In genomic region chr19:401836-402535, GRCh38 we compare ENCODE assay signal across 18 cellular contexts. TPM values are rescaled to one million over a fixed set of nuclear protein-coding genes. Genes with fewer than 3 reads are reported as not detected.
DNase-seq lines count a peak whose midpoint lies in the region; ATAC-seq and TF ChIP-seq lines count a peak whose summit lies in the region.
"Had no signal": no experiment of that assay in that cellular context is flagged by ENCODE, and none has a peak within 500 bp of the region (broad histone marks: within the 10 kb centered on the region; RNA-seq: fewer than 3 reads in every experiment).

No MANE protein-coding gene starts in this region.

- H4K5ac ChIP-seq in H9 (ENCODE audit: insufficient read length, low read depth, low read length): no peak overlapping the region

- peaks cover 2% of the 10 kb centered on the region for H4K20me1 ChIP-seq in H9 (ENCODE audit: control insufficient read depth, insufficient read depth, insufficient read length)
- H4K20me1 ChIP-seq in SK-N-SH (ENCODE audit: insufficient read depth): no peaks in the 10 kb centered on the region

- peak overlapping the region in 1 of 2 experiments; percentile 28; a peak in 1 of 4 replicates for H3K4me3 ChIP-seq in SK-N-SH (ENCODE audit: low read depth in 2 of 2, low read length in 1 of 2)
- no peak overlapping the region for H3K4me3 ChIP-seq in lung
- H3K4me3 ChIP-seq: mucosa of descending colon, Peyer's patch, stomach had no signal

- TF ChIP-seq RAD21 in SK-N-SH (IDR thresholded peaks at IDR 0.05; ENCODE audit: low read length): no peak

- H3K79me1 ChIP-seq in H9 (ENCODE audit: insufficient read depth, low read depth, low read length, poor library complexity, severe bottlenecking): no peaks in the 10 kb centered on the region

- H3K79me2 ChIP-seq in H9 (ENCODE audit: insufficient read depth, low read length): no peaks in the 10 kb centered on the region
- H3K79me2 ChIP-seq in SK-N-SH (ENCODE audit: insufficient read depth): no peaks in the 10 kb centered on the region

- no peak overlapping the region for H3K4me3 Mint-ChIP-seq in H9
- H3K4me3 Mint-ChIP-seq: activated B cell treated with CpG ODN at 0.5 μM for 24 hours had no signal

- no peak overlapping the region for H3K4ac ChIP-seq in H9 (ENCODE audit: low read depth, low read length)

- H3K27me3 ChIP-seq in H9 (ENCODE audit: insufficient read depth, low read length) (no peaks in the 10 kb centered on the region), SK-N-SH (ENCODE audit: insufficient read depth) (no peaks in the 10 kb centered on the region), lung (ENCODE audit: control insufficient read depth, insufficient read depth) (peaks cover 1% of the 10 kb centered on the region)

- DNase-seq in H9: peak; percentile 26
- DNase-seq in SK-N-SH: peak; percentile 77
- no peak for DNase-seq in lung (ENCODE audit: low spot score)
- no peak for DNase-seq in SKM-1 treated with dmso at 0.1 percent for 144 hours (lab: John Stamatoyannopoulos, UW; ENCODE audit: unreplicated experiment)
- DNase-seq: activated B cell treated with CpG ODN at 0.5 μM for 24 hours, GF-D8, NCI-H1048, NCI-H510A treated with DMSO at 0.1 percent for 48 hours, stomach had no signal

- no peak overlapping the region for H3K23ac ChIP-seq in H9 (ENCODE audit: insufficient read length, low read depth, low read length)

- no peak overlapping the region for H2BK20ac ChIP-seq in H9 (ENCODE audit: low read depth, low read length, poor library complexity, severe bottlenecking)

- no peaks in the 10 kb centered on the region for H3K36me3 ChIP-seq in SK-N-SH (replicated peaks in 1 of 2; ENCODE audit: control insufficient read depth in 1 of 2, insufficient read depth in 2 of 2, low read length in 1 of 2)
- no peaks in the 10 kb centered on the region for H3K36me3 ChIP-seq in lung (ENCODE audit: control insufficient read depth in 2 of 2, insufficient read depth in 2 of 2, low read length in 2 of 2)
- H3K36me3 ChIP-seq: heart left ventricle, Peyer's patch, stomach had no signal

- peak overlapping the region; percentile 52 for H3K27ac ChIP-seq in 22Rv1
- no peak overlapping the region for H3K27ac ChIP-seq in H9 (ENCODE audit: insufficient read length, low read depth, low read length)
- H3K27ac ChIP-seq in SK-N-SH (ENCODE audit: low read depth in 2 of 2, low read length in 1 of 2): no peak overlapping the region; a peak in 1 of 4 replicates
- H3K27ac ChIP-seq in lung (ENCODE audit: low read depth in 1 of 2, low read length in 1 of 2): no peak overlapping the region
- H3K27ac ChIP-seq: heart left ventricle, Peyer's patch, stomach had no signal

- ATAC-seq in lung (ENCODE audit: insufficient read depth, low FRiP score): peak; percentile 47
- ATAC-seq in GM18505 (IDR thresholded peaks at IDR 0.05; ENCODE audit: unreplicated experiment): no peak
- no peak for ATAC-seq in GM18909 (IDR thresholded peaks at IDR 0.05; ENCODE audit: poor library complexity, unreplicated experiment)
- ATAC-seq in HG02642 (IDR thresholded peaks at IDR 0.05; ENCODE audit: poor library complexity, unreplicated experiment): no peak
- ATAC-seq: HCT116, mucosa of descending colon had no signal

- no peak overlapping the region for H4K91ac ChIP-seq in H9 (ENCODE audit: insufficient read length, low read depth, low read length)

- no peak overlapping the region for H2BK5ac ChIP-seq in H9 (ENCODE audit: insufficient read length, low read length)

- H2BK15ac ChIP-seq in H9 (ENCODE audit: low read depth, low read length): no peak overlapping the region

- no peaks in the 10 kb centered on the region for H3K9me2 ChIP-seq in SK-N-SH

- H3K4me1 ChIP-seq in H9 (ENCODE audit: insufficient read depth, low read length): no peaks in the 10 kb centered on the region
- peaks cover 0 to 11% of the 10 kb centered on the region in 2 experiments; a peak in 1 of 4 replicates for H3K4me1 ChIP-seq in SK-N-SH (ENCODE audit: control insufficient read depth in 1 of 2, insufficient read depth in 2 of 2, low read depth in 1 of 2, low read length in 1 of 2)
- no peaks in the 10 kb centered on the region for H3K4me1 ChIP-seq in lung (ENCODE audit: control insufficient read depth in 2 of 2, insufficient read depth in 2 of 2, low read length in 2 of 2)
- H3K4me1 ChIP-seq: heart left ventricle had no signal

- H3K9ac ChIP-seq in H9 (ENCODE audit: extremely low read depth, insufficient read length, low read length): no peak overlapping the region
- H3K9ac ChIP-seq in SK-N-SH: no peak overlapping the region

- no peak overlapping the region for H3K56ac ChIP-seq in H9 (ENCODE audit: insufficient read length, low read depth, low read length)

- H3K36me3 Mint-ChIP-seq in H9 (ENCODE audit: insufficient read depth in 1 of 3, low read depth in 3 of 3): peaks cover 0 to 2% (median 0%) of the 10 kb centered on the region in 3 experiments; a peak in 1 of 7 replicates

- H3K14ac ChIP-seq in H9 (ENCODE audit: insufficient read depth, low read length): no peak overlapping the region

- WGBS in H9 (ENCODE audit: extremely low coverage, insufficient read length, low lambda C conversion rate): no CpG with 5 or more reads among the region's 41 CpGs
- 5% methylated on average over 28 of the region's 41 CpGs for WGBS in SK-N-SH (ENCODE audit: low lambda C conversion rate)
- whole genome bisulfite sequencing in lung, 2 donors: 44 to 48% methylated on average over 40 to 41 of the region's 41 CpGs

- no peaks in the 10 kb centered on the region for H3F3A ChIP-seq in SK-N-SH (replicated peaks; ENCODE audit: insufficient read depth)

- H3K18ac ChIP-seq in H9 (ENCODE audit: insufficient read length, low read depth, low read length): no peak overlapping the region

- no peak overlapping the region for H4K8ac ChIP-seq in H9 (replicated peaks; ENCODE audit: insufficient read length, low read depth, low read length)

- peaks cover 0 to 5% of the 10 kb centered on the region in 2 experiments; a peak in 3 of 5 replicates for H3K9me3 Mint-ChIP-seq in H9
- H3K9me3 Mint-ChIP-seq: activated B cell treated with CpG ODN at 0.5 μM for 24 hours had no signal

- TF ChIP-seq EP300 in SK-N-SH (IDR thresholded peaks at IDR 0.05; ENCODE audit: borderline replicate concordance in 1 of 2, low read depth in 1 of 2, low read length in 1 of 2): no peak

- peak overlapping the region in 1 of 3 experiments; percentile 40; a peak in 1 of 7 replicates for H3K27ac Mint-ChIP-seq in H9
- H3K27ac Mint-ChIP-seq: activated B cell treated with CpG ODN at 0.5 μM for 24 hours had no signal

- H2BK12ac ChIP-seq in H9 (ENCODE audit: insufficient read length, low read depth, low read length): no peak overlapping the region

- no peak overlapping the region for H2AFZ ChIP-seq in H9 (ENCODE audit: low read length)
- no peak overlapping the region for H2AFZ ChIP-seq in SK-N-SH (ENCODE audit: low read depth)

- H3K4me1 Mint-ChIP-seq in H9: peaks cover 0 to 15% of the 10 kb centered on the region in 2 experiments; a peak in 2 of 4 replicates
- H3K4me1 Mint-ChIP-seq: activated B cell treated with CpG ODN at 0.5 μM for 24 hours had no signal

- TF ChIP-seq POLR2A in GM18505 (IDR thresholded peaks at IDR 0.05; ENCODE audit: borderline replicate concordance, extremely low read depth, insufficient read depth, insufficient read length): no peak

- CTCF ChIA-PET in SK-N-SH (lab: Yijun Ruan, JAX): interaction anchor here (0.6 to 2.2 kb wide), 5 partner anchors 18 to 135 kb away, joined by 3 to 6 read pairs (median 4); no protein-coding TSS in a partner anchor

- H3K4me2 ChIP-seq in H9 (ENCODE audit: insufficient read depth, insufficient read length, low read length) (no peak overlapping the region), SK-N-SH (no peak overlapping the region)

- no peak overlapping the region for H3T11ph ChIP-seq in H9 (ENCODE audit: low read length)

- H3K23me2 ChIP-seq in H9 (ENCODE audit: insufficient read length, low read depth, low read length, poor library complexity, severe bottlenecking): no peaks in the 10 kb centered on the region

- TF ChIP-seq CTCF in 22Rv1 (IDR thresholded peaks at IDR 0.05): no peak
- TF ChIP-seq CTCF in H9 (conservative IDR thresholded peaks at IDR 0.05): no peak
- TF ChIP-seq CTCF in SK-N-SH (IDR thresholded peaks at IDR 0.05): no peak
- TF ChIP-seq CTCF in lung (IDR thresholded peaks at IDR 0.05; ENCODE audit: control extremely low read depth, extremely low read depth): no peak

- no peak overlapping the region for H2BK120ac ChIP-seq in H9 (ENCODE audit: low read depth, low read length, poor library complexity, severe bottlenecking)

- POLR2A ChIA-PET in SK-N-SH (lab: Yijun Ruan, JAX): interaction anchor here (1.2 kb wide), 1 partner anchor 25 kb away, joined by 4 read pairs; no protein-coding TSS in a partner anchor

- peaks cover 20% of the 10 kb centered on the region for H3K27me3 Mint-ChIP-seq in H9 (ENCODE audit: low read depth)

- H3K9me3 ChIP-seq in H9 (ENCODE audit: control insufficient read depth, low read depth, low read length) (no peaks in the 10 kb centered on the region), SK-N-SH (no peaks in the 10 kb centered on the region; the same call in 1 of the 2 replicates), lung (ENCODE audit: control insufficient read depth in 2 of 2, insufficient read depth in 1 of 2, low read length in 1 of 2) (peaks cover 0 to 2% of the 10 kb centered on the region in 2 donors)
- H3K9me3 ChIP-seq: heart left ventricle, mucosa of descending colon, Peyer's patch, stomach had no signal

- H2AK5ac ChIP-seq in H9 (ENCODE audit: insufficient read length, low read length): no peak overlapping the region

TF ChIP-seq in SK-N-SH, 30 proteins besides CTCF, POLR2A, EP300 and RAD21 (continues in another document):
- TF ChIP-seq MEF2A (IDR thresholded peaks at IDR 0.05; ENCODE audit: borderline replicate concordance, low read depth): no peak
- no peak for TF ChIP-seq TCF12 (IDR thresholded peaks at IDR 0.05)
- no peak for TF ChIP-seq SIN3A (IDR thresholded peaks at IDR 0.05; ENCODE audit: borderline replicate concordance, low read depth, low read length)
- no peak for TF ChIP-seq FOXJ3 (CRISPR knock-in tag; IDR thresholded peaks at IDR 0.05)
- no peak for TF ChIP-seq RXRA (IDR thresholded peaks at IDR 0.05; ENCODE audit: borderline replicate concordance, low read depth)
- no peak for TF ChIP-seq NFIC (IDR thresholded peaks at IDR 0.05; ENCODE audit: borderline replicate concordance)

RNA-seq across cellular contexts. Expression of gene C2CD4C, which starts 7.0 kb away (rescaled TPM):
- 14.6 and 15.4 TPM in 2 replicates for total RNA-seq in H9 (2021)
- 0.19 and 0.23 TPM in 2 replicates for polyA plus RNA-seq in SK-N-SH (2012; rRNA removed)
- 0.06 and 0.13 TPM in 2 replicates for polyA plus RNA-seq in SK-N-SH (2012; cell fraction: cytosol; rRNA removed)
- 0.48 and 0.96 TPM in 2 replicates for polyA plus RNA-seq in SK-N-SH (2012; cell fraction: nucleus; rRNA removed)
- total RNA-seq in lung: 1 to 10 TPM in 1 of 2 donors, under 1 TPM in 1; 0.88 to 1.4 TPM
- polyA plus RNA-seq in lung: 1 to 10 TPM; 1.2 TPM
- total RNA-seq: activated B cell treated with CpG ODN at 0.5 μM for 24 hours; T-helper 1 cell treated with Interleukin-12 subunit alpha and Interleukin-12 subunit beta and Interleukin-4 antibody, amounts not matched to agents 30 ng/mL and 1 ng/mL, for 36 hours had no signal

RNA-seq across cellular contexts. Expression of gene MIER2, which starts 57.4 kb away (rescaled TPM):
- total RNA-seq in H9 (2021): 60.5 TPM in 2 replicates
- polyA plus RNA-seq in SK-N-SH (2012; rRNA removed): 8.0 and 15.9 TPM in 2 replicates
- polyA plus RNA-seq in SK-N-SH (2012; cell fraction: cytosol; rRNA removed): 10.2 and 12.4 TPM in 2 replicates
- 42.6 and 47.8 TPM in 2 replicates for polyA plus RNA-seq in SK-N-SH (2012; cell fraction: nucleus; rRNA removed)
- total RNA-seq in lung: 10 to 100 TPM; 19.4 to 34.0 TPM
- 10 to 100 TPM; 22.5 to 34.9 TPM for polyA plus RNA-seq in lung

RNA-seq across cellular contexts. Expression of gene SHC2, which starts 58.8 kb away (rescaled TPM):
- total RNA-seq in H9 (2021) (16.6 and 18.0 TPM in 2 replicates), lung (10 to 100 TPM; 13.2 to 15.9 TPM)
- polyA plus RNA-seq in SK-N-SH (2012; rRNA removed) (0.64 and 0.80 TPM in 2 replicates), lung (10 to 100 TPM; 11.2 to 23.1 TPM)
- polyA plus RNA-seq in SK-N-SH (2012; cell fraction: cytosol; rRNA removed): 0.22 and 0.45 TPM in 2 replicates
- polyA plus RNA-seq in SK-N-SH (2012; cell fraction: nucleus; rRNA removed): 3.8 and 7.6 TPM in 2 replicates
- total RNA-seq: activated B cell treated with CpG ODN at 0.5 μM for 24 hours; T-helper 1 cell treated with Interleukin-12 subunit alpha and Interleukin-12 subunit beta and Interleukin-4 antibody, amounts not matched to agents 30 ng/mL and 1 ng/mL, for 36 hours had no signal

Comparison
In these comparisons a context has a peak if more than half of its experiments do, and no peak if none do; other contexts are left out.
1. DNase-seq: peak in H9 (single experiment) and SK-N-SH (single experiment); none in lung (single experiment) and SKM-1 treated with dmso at 0.1 percent for 144 hours (single experiment).